25 cellular contexts compared by ENCODE assay signal in genomic region chr5:95532415-95532814, GRCh38.
"Had no signal": no experiment of that assay in that cellular context is flagged by ENCODE, and none has a peak within 500 bp of the region (broad histone marks: within the 10 kb centered on the region; RNA-seq: fewer than 3 reads in every experiment).

No MANE protein-coding gene starts in this region.

- H3K4me3 Mint-ChIP-seq: naive thymus-derived CD8-positive, alpha-beta T cell; nephron progenitor cell; stimulated activated naive B cell treated with anti-CD40 and anti-IgM and Interleukin-4, amounts not matched to agents 10 μg/mL and 1 μg/mL and 100 μg/mL, for 72 hours; stimulated activated naive CD8-positive, alpha-beta T cell treated with anti-CD3 and anti-CD28 coated beads, Interleukin-15, Interleukin-2, amounts not matched to agents 100 ng/mL and 50 ng/mL, for 24 hours had no signal

- H3K36me3 ChIP-seq: ovary, thoracic aorta, uterus had no signal

- H3K27me3 ChIP-seq: dorsolateral prefrontal cortex, esophagus muscularis mucosa, foreskin keratinocyte, gastroesophageal sphincter, heart left ventricle, hepatocyte, left lung, ovary, sigmoid colon, tibial nerve, upper lobe of left lung, uterus had no signal

- H3K4me3 ChIP-seq: dorsolateral prefrontal cortex, esophagus muscularis mucosa, gastroesophageal sphincter, heart left ventricle, hepatocyte, left lung, ovary, psoas muscle, sigmoid colon, thoracic aorta, tibial nerve, upper lobe of left lung, uterus had no signal

- H2AFZ ChIP-seq: hepatocyte had no signal

- H3K27ac ChIP-seq: dorsolateral prefrontal cortex, esophagus muscularis mucosa, foreskin keratinocyte, gastroesophageal sphincter, heart left ventricle, hepatocyte, left lung, ovary, psoas muscle, sigmoid colon, thoracic aorta, upper lobe of left lung, uterus had no signal

- H3K4me2 ChIP-seq: hepatocyte had no signal

- H3K4me1 ChIP-seq: left lung, upper lobe of left lung, uterus had no signal

- H3K79me2 ChIP-seq: hepatocyte had no signal

- H3K9me3 ChIP-seq: esophagus muscularis mucosa, gastroesophageal sphincter, heart left ventricle, left lung, ovary, psoas muscle, sigmoid colon, thoracic aorta, tibial nerve, upper lobe of left lung, uterus had no signal

- H3K27ac Mint-ChIP-seq: nephron progenitor cell; stimulated activated naive B cell treated with anti-CD40 and anti-IgM and Interleukin-4, amounts not matched to agents 10 μg/mL and 1 μg/mL and 100 μg/mL, for 72 hours; stimulated activated naive CD8-positive, alpha-beta T cell treated with anti-CD3 and anti-CD28 coated beads, Interleukin-15, Interleukin-2, amounts not matched to agents 100 ng/mL and 50 ng/mL, for 24 hours had no signal

- H3K9me3 Mint-ChIP-seq: naive thymus-derived CD8-positive, alpha-beta T cell; nephron progenitor cell; stimulated activated naive B cell treated with anti-CD40 and anti-IgM and Interleukin-4, amounts not matched to agents 10 μg/mL and 1 μg/mL and 100 μg/mL, for 72 hours; stimulated activated naive CD8-positive, alpha-beta T cell treated with anti-CD3 and anti-CD28 coated beads, Interleukin-15, Interleukin-2, amounts not matched to agents 100 ng/mL and 50 ng/mL, for 24 hours had no signal

- ATAC-seq: foreskin keratinocyte; gastroesophageal sphincter; heart left ventricle; left cardiac atrium; left lung; naive thymus-derived CD8-positive, alpha-beta T cell; psoas muscle; right cardiac atrium; stimulated activated naive B cell treated with anti-CD40 and anti-IgM and Interleukin-4, amounts not matched to agents 10 μg/mL and 1 μg/mL and 100 μg/mL, for 72 hours had no signal

- H3K27me3 Mint-ChIP-seq: naive thymus-derived CD8-positive, alpha-beta T cell; stimulated activated naive B cell treated with anti-CD40 and anti-IgM and Interleukin-4, amounts not matched to agents 10 μg/mL and 1 μg/mL and 100 μg/mL, for 72 hours; stimulated activated naive CD8-positive, alpha-beta T cell treated with anti-CD3 and anti-CD28 coated beads, Interleukin-15, Interleukin-2, amounts not matched to agents 100 ng/mL and 50 ng/mL, for 24 hours had no signal

- DNase-seq: dorsolateral prefrontal cortex; effector CD8-positive, alpha-beta T cell; foreskin keratinocyte; heart left ventricle; left cardiac atrium; left lung; naive thymus-derived CD8-positive, alpha-beta T cell; nephron progenitor cell; nucleus accumbens; ovary; posterior cingulate gyrus; psoas muscle; right cardiac atrium; sigmoid colon; stimulated activated CD4-positive, alpha-beta T cell treated with anti-CD3 and anti-CD28 coated beads, Interleukin-15, amount 100 ng/mL, for 24 hours; stimulated activated CD4-positive, alpha-beta T cell treated with anti-CD3 and anti-CD28 coated beads, Interleukin-2, amount 100 ng/mL, for 48 hours; stimulated activated naive B cell treated with anti-CD40 and anti-IgM and Interleukin-4, amounts not matched to agents 10 μg/mL and 1 μg/mL and 100 μg/mL, for 72 hours; upper lobe of left lung; uterus had no signal
